8 cellular contexts compared by ENCODE assay signal in genomic region chr7:70694357-70694908, GRCh38.
DNase-seq lines count a peak whose midpoint lies in the region; ATAC-seq and TF ChIP-seq lines count a peak whose summit lies in the region.

No MANE protein-coding gene starts in this region.

- peak overlapping the region; percentile 68 for H3K4me3 Mint-ChIP-seq in T-helper 2 cell treated with Interferon-gamma antibody and Interleukin-4, amounts not matched to agents 5 μg/mL and 100 μg/mL, for 36 hours

- peaks cover 62% of the 10 kb centered on the region for H3K27me3 Mint-ChIP-seq in T-helper 2 cell treated with Interferon-gamma antibody and Interleukin-4, amounts not matched to agents 5 μg/mL and 100 μg/mL, for 36 hours (ENCODE audit: low read depth)

- peaks cover 0 to 55% (median 32%) of the 10 kb centered on the region in 11 experiments; a peak in 17 of 22 replicates for H4K20me1 ChIP-seq in BLaER1 treated with 17β-estradiol and CSF1 and Interleukin-3, amounts not matched to agents 10 nM and 100 nM

- ATAC-seq in GM19023 (IDR thresholded peaks at IDR 0.05; ENCODE audit: unreplicated experiment) = peak; percentile 43
- ATAC-seq in HG03354 (IDR thresholded peaks at IDR 0.05; ENCODE audit: poor library complexity, severe bottlenecking, unreplicated experiment) = peak; percentile 40
- no peak for ATAC-seq in GM21737 (IDR thresholded peaks at IDR 0.05; ENCODE audit: unreplicated experiment)

- peaks cover 0 to 4% (median 0%) of the 10 kb centered on the region in 11 experiments; a peak in 1 of 22 replicates for H3K27me3 ChIP-seq in BLaER1 treated with 17β-estradiol and CSF1 and Interleukin-3, amounts not matched to agents 10 nM and 100 nM
- peaks cover 51% of the 10 kb centered on the region for H3K27me3 ChIP-seq in mucosa of stomach (ENCODE audit: control insufficient read depth, insufficient read depth, low read length)

- peak overlapping the region; percentile 86 to 100 (median 98) for H3K9ac ChIP-seq in BLaER1 treated with 17β-estradiol and CSF1 and Interleukin-3, amounts not matched to agents 10 nM and 100 nM
- peak overlapping the region; percentile 68 for H3K9ac ChIP-seq in mucosa of stomach (ENCODE audit: low read length)

- no peak for TF ChIP-seq CTCF in epithelial cell of proximal tubule (conservative IDR thresholded peaks at IDR 0.05; ENCODE audit: low read depth, low read length)

- H3K27ac ChIP-seq in BLaER1 treated with 17β-estradiol and CSF1 and Interleukin-3, amounts not matched to agents 10 nM and 100 nM = peak overlapping the region; percentile 57 to 99 (median 97)

- peak overlapping the region; percentile 77 to 99 (median 96) for H3K4me3 ChIP-seq in BLaER1 treated with 17β-estradiol and CSF1 and Interleukin-3, amounts not matched to agents 10 nM and 100 nM
- peak overlapping the region; percentile 80 for H3K4me3 ChIP-seq in epithelial cell of proximal tubule (ENCODE audit: low read depth, low read length)
- H3K4me3 ChIP-seq in mucosa of stomach (ENCODE audit: low read length) = peak overlapping the region; percentile 28

- H3K9me3 Mint-ChIP-seq in T-helper 2 cell treated with Interferon-gamma antibody and Interleukin-4, amounts not matched to agents 5 μg/mL and 100 μg/mL, for 36 hours = no peaks in the 10 kb centered on the region

- no peak overlapping the region for H3K27ac Mint-ChIP-seq in T-helper 2 cell treated with Interferon-gamma antibody and Interleukin-4, amounts not matched to agents 5 μg/mL and 100 μg/mL, for 36 hours

- peaks cover 0 to 11% (median 10%) of the 10 kb centered on the region in 11 experiments; a peak in 14 of 22 replicates for H3K36me3 ChIP-seq in BLaER1 treated with 17β-estradiol and CSF1 and Interleukin-3, amounts not matched to agents 10 nM and 100 nM
- H3K36me3 ChIP-seq in mucosa of stomach (ENCODE audit: control insufficient read depth, insufficient read depth, low read length) = no peaks in the 10 kb centered on the region

- H3K4me2 ChIP-seq in BLaER1 treated with 17β-estradiol and CSF1 and Interleukin-3, amounts not matched to agents 10 nM and 100 nM = peak overlapping the region; percentile 82 to 97 (median 91)

- no peak for DNase-seq in T-helper 2 cell treated with Interferon-gamma antibody and Interleukin-4, amounts not matched to agents 5 μg/mL and 100 μg/mL, for 36 hours (ENCODE audit: low spot score)
- DNase-seq in epithelial cell of proximal tubule (ENCODE audit: low read depth) (no peak), NCI-H510A treated with DMSO at 0.1 percent for 48 hours (lab: John Stamatoyannopoulos, UW) (no peak)

- H3K4me1 Mint-ChIP-seq in T-helper 2 cell treated with Interferon-gamma antibody and Interleukin-4, amounts not matched to agents 5 μg/mL and 100 μg/mL, for 36 hours (ENCODE audit: low read depth) = peaks cover 4% of the 10 kb centered on the region

- peaks cover 2% of the 10 kb centered on the region for H3K36me3 Mint-ChIP-seq in T-helper 2 cell treated with Interferon-gamma antibody and Interleukin-4, amounts not matched to agents 5 μg/mL and 100 μg/mL, for 36 hours (ENCODE audit: low read depth)

- H3K9me3 ChIP-seq in BLaER1 treated with 17β-estradiol and CSF1 and Interleukin-3, amounts not matched to agents 10 nM and 100 nM (replicated peaks in 1 of 11) = no peaks in the 10 kb centered on the region
- no peaks in the 10 kb centered on the region for H3K9me3 ChIP-seq in mucosa of stomach (ENCODE audit: control insufficient read depth, low read length)

- H3K4me1 ChIP-seq in BLaER1 treated with 17β-estradiol and CSF1 and Interleukin-3, amounts not matched to agents 10 nM and 100 nM = peaks cover 23 to 59% (median 52%) of the 10 kb centered on the region in 10 experiments
- H3K4me1 ChIP-seq in mucosa of stomach (ENCODE audit: control insufficient read depth, insufficient read depth, low read length) = peaks cover 13% of the 10 kb centered on the region

Comparison
In these comparisons a context has a peak if more than half of its experiments do, and no peak if none do; other contexts are left out.
1. H3K4me3 ChIP-seq: peak in every context shown above with its lines; median percentile 96 in BLaER1 treated with 17β-estradiol and CSF1 and Interleukin-3, amounts not matched to agents 10 nM and 100 nM; 80 in epithelial cell of proximal tubule; 28 in mucosa of stomach.